Comparison of ENCODE assay signal across 16 cellular contexts in the genomic region with DNA sequence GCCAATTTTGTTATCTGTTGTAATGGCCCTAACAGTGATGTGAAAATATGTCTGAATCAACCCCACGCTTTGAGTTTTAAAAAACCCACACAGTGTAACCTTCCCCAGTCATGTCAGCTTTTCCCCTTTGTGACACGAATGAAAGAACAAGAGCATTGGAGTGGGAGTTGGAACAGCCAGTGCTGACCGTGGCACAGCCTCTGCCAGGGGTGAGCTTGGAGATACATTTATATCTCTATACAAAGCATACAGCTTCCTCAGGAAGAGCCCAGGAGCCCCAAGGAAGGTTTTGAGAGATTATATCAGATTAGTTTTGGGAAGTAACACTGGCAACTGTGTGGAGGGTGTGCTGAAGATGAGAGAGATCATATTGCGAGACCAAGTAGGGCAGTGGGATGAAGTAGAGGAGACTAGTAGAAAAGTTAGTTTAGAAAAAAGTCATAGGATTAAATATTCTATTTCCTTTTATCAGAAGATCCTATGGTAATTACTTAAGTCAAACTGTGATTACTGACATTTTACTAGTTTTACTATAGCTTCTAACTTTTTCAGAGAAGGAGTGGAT. TPM values are rescaled to one million over a fixed set of nuclear protein-coding genes. Genes with fewer than 3 reads are reported as not detected.
DNase-seq lines count a peak whose midpoint lies in the region; ATAC-seq and TF ChIP-seq lines count a peak whose summit lies in the region.
"Had no signal": no experiment of that assay in that cellular context is flagged by ENCODE, and none has a peak within 500 bp of the region (broad histone marks: within the 10 kb centered on the region; RNA-seq: fewer than 3 reads in every experiment).

No MANE protein-coding gene starts in this region.

- H3K9me3 Mint-ChIP-seq in activated CD4-positive, alpha-beta T cell treated with anti-CD3 and anti-CD28 coated beads for 36 hours (ENCODE audit: low read depth): peaks cover 6% of the 10 kb centered on the region
- H3K9me3 Mint-ChIP-seq in activated CD4-positive, alpha-beta T cell treated with anti-CD3 and anti-CD28 coated beads, Interleukin-2, amount 10 ng/mL, durations not matched to agents 7 days and 5 days: no peaks in the 10 kb centered on the region
- H3K9me3 Mint-ChIP-seq in activated T-helper 1 cell treated with anti-CD3 and anti-CD28 coated beads, Interleukin-12 subunit alpha, Interleukin-12 subunit beta, Interleukin-2, Interleukin-4 antibody, amounts not matched to agents 30 ng/mL and 10 ng/mL and 1 ng/mL, durations not matched to agents 14 hours and 24 hours and 36 hours: peaks cover 4% of the 10 kb centered on the region
- no peaks in the 10 kb centered on the region for H3K9me3 Mint-ChIP-seq in natural killer cell treated with Interleukin-12 subunit alpha and Interleukin-12 subunit beta and Interleukin-15 and Interleukin-18, amount 100 ng/mL, for 72 hours
- H3K9me3 Mint-ChIP-seq: GM23338 had no signal

- H3K36me3 ChIP-seq in HEK293 (ENCODE audit: control insufficient read depth in 2 of 2, insufficient read depth in 1 of 2, low read length in 2 of 2): no peaks in the 10 kb centered on the region
- H3K36me3 ChIP-seq: thoracic aorta had no signal

- no peak overlapping the region for H3K27ac ChIP-seq in HEK293 (ENCODE audit: extremely low read depth, low read depth, low read length)
- H3K27ac ChIP-seq: A549, KMS-11, thoracic aorta had no signal

- no peaks in the 10 kb centered on the region for H3K4me1 ChIP-seq in HEK293 (ENCODE audit: control insufficient read depth, insufficient read depth, low read length)

- peak; percentile 50 for ATAC-seq in activated CD4-positive, alpha-beta T cell treated with anti-CD3 and anti-CD28 coated beads for 36 hours
- ATAC-seq in sciatic nerve: peak; percentile 68
- ATAC-seq in natural killer cell treated with Interleukin-12 subunit alpha and Interleukin-12 subunit beta and Interleukin-15 and Interleukin-18, amount 100 ng/mL, for 72 hours: no peak
- ATAC-seq: A549, GM23338 had no signal

- intact Hi-C loops in activated CD4-positive, alpha-beta T cell treated with anti-CD3 and anti-CD28 coated beads for 36 hours (cut with DNase I, micrococcal nuclease): loop anchor here in 1 of 2 experiments (10.0 kb wide), 1 partner anchor 496 kb away; no protein-coding TSS in a partner anchor
- intact Hi-C loops in activated T-helper 1 cell treated with anti-CD3 and anti-CD28 coated beads, Interleukin-12 subunit alpha, Interleukin-12 subunit beta, Interleukin-2, Interleukin-4 antibody, amounts not matched to agents 30 ng/mL and 10 ng/mL and 1 ng/mL, durations not matched to agents 14 hours and 24 hours and 36 hours (cut with micrococcal nuclease): no loop called here
- intact Hi-C loops in sciatic nerve (cut with DNase I): no loop called here

- peak; percentile 52 for DNase-seq in activated CD4-positive, alpha-beta T cell treated with anti-CD3 and anti-CD28 coated beads for 36 hours
- DNase-seq in activated CD4-positive, alpha-beta T cell treated with anti-CD3 and anti-CD28 coated beads, Interleukin-2, amount 10 ng/mL, durations not matched to agents 7 days and 5 days: no peak
- no peak for DNase-seq in activated T-helper 1 cell treated with anti-CD3 and anti-CD28 coated beads, Interleukin-12 subunit alpha, Interleukin-12 subunit beta, Interleukin-2, Interleukin-4 antibody, amounts not matched to agents 30 ng/mL and 10 ng/mL and 1 ng/mL, durations not matched to agents 14 hours and 24 hours and 36 hours (ENCODE audit: low spot score)
- DNase-seq in sciatic nerve (ENCODE audit: low spot score) (no peak), foreskin melanocyte (no peak), anterior cingulate cortex (lab: John Stamatoyannopoulos, UW) (no peak)
- no peak for DNase-seq in natural killer cell treated with Interleukin-12 subunit alpha and Interleukin-12 subunit beta and Interleukin-15 and Interleukin-18, amount 100 ng/mL, for 72 hours (ENCODE audit: low spot score)
- DNase-seq: activated CD8-positive, alpha-beta memory T cell treated with anti-CD3 and anti-CD28 coated beads, Interleukin-2, amount 50 U/mL, for 48 hours; effector CD4-positive, alpha-beta T cell; NCI-H187; T-helper 9 cell had no signal

- CTCF ChIA-PET in activated CD4-positive, alpha-beta T cell treated with anti-CD3 and anti-CD28 coated beads for 36 hours (lab: Charles Lee): interaction anchor here (0.6 to 1.9 kb wide), 13 partner anchors 9 to 222 kb away, joined by 3 to 14 read pairs (median 4); no protein-coding TSS in a partner anchor
- CTCF ChIA-PET in activated CD4-positive, alpha-beta T cell treated with anti-CD3 and anti-CD28 coated beads, Interleukin-2, amount 10 ng/mL, durations not matched to agents 7 days and 5 days (lab: Charles Lee): interaction anchor here (0.8 to 2.2 kb wide), 12 partner anchors 8 to 303 kb away, joined by 3 to 9 read pairs (median 3); no protein-coding TSS in a partner anchor
- CTCF ChIA-PET in HEK293 (lab: Yijun Ruan, JAX): interaction anchor here (1.1 kb wide), 1 partner anchor 76 kb away, joined by 3 read pairs; no protein-coding TSS in a partner anchor

- no peak for TF ChIP-seq CTCF in HEK293 (tag by site-specific recombination; IDR thresholded peaks at IDR 0.05)

- POLR2A ChIA-PET in activated CD4-positive, alpha-beta T cell treated with anti-CD3 and anti-CD28 coated beads for 36 hours (lab: Charles Lee): interaction anchor here (0.6 to 2.3 kb wide), 8 partner anchors 15 to 1624 kb away, joined by 3 to 6 read pairs (median 4); no protein-coding TSS in a partner anchor
- POLR2A ChIA-PET in activated CD4-positive, alpha-beta T cell treated with anti-CD3 and anti-CD28 coated beads, Interleukin-2, amount 10 ng/mL, durations not matched to agents 7 days and 5 days (lab: Charles Lee): no interaction called here
- POLR2A ChIA-PET in HEK293 (lab: Yijun Ruan, JAX): interaction anchor here (1.1 kb wide), 1 partner anchor 223 kb away, joined by 3 read pairs; no protein-coding TSS in a partner anchor

- H3K36me3 Mint-ChIP-seq in activated CD4-positive, alpha-beta T cell treated with anti-CD3 and anti-CD28 coated beads for 36 hours (ENCODE audit: low read depth): peaks cover 45% of the 10 kb centered on the region
- peaks cover 29% of the 10 kb centered on the region for H3K36me3 Mint-ChIP-seq in activated CD4-positive, alpha-beta T cell treated with anti-CD3 and anti-CD28 coated beads, Interleukin-2, amount 10 ng/mL, durations not matched to agents 7 days and 5 days (ENCODE audit: low read depth)
- H3K36me3 Mint-ChIP-seq in activated T-helper 1 cell treated with anti-CD3 and anti-CD28 coated beads, Interleukin-12 subunit alpha, Interleukin-12 subunit beta, Interleukin-2, Interleukin-4 antibody, amounts not matched to agents 30 ng/mL and 10 ng/mL and 1 ng/mL, durations not matched to agents 14 hours and 24 hours and 36 hours (ENCODE audit: low read depth): peaks cover 42% of the 10 kb centered on the region
- no peaks in the 10 kb centered on the region for H3K36me3 Mint-ChIP-seq in natural killer cell treated with Interleukin-12 subunit alpha and Interleukin-12 subunit beta and Interleukin-15 and Interleukin-18, amount 100 ng/mL, for 72 hours

- H3K4me3 Mint-ChIP-seq in activated CD4-positive, alpha-beta T cell treated with anti-CD3 and anti-CD28 coated beads for 36 hours: peak overlapping the region; percentile 49
- H3K4me3 Mint-ChIP-seq in activated CD4-positive, alpha-beta T cell treated with anti-CD3 and anti-CD28 coated beads, Interleukin-2, amount 10 ng/mL, durations not matched to agents 7 days and 5 days: no peak overlapping the region
- peak overlapping the region; percentile 65 for H3K4me3 Mint-ChIP-seq in activated T-helper 1 cell treated with anti-CD3 and anti-CD28 coated beads, Interleukin-12 subunit alpha, Interleukin-12 subunit beta, Interleukin-2, Interleukin-4 antibody, amounts not matched to agents 30 ng/mL and 10 ng/mL and 1 ng/mL, durations not matched to agents 14 hours and 24 hours and 36 hours
- H3K4me3 Mint-ChIP-seq in natural killer cell treated with Interleukin-12 subunit alpha and Interleukin-12 subunit beta and Interleukin-15 and Interleukin-18, amount 100 ng/mL, for 72 hours: no peak overlapping the region
- H3K4me3 Mint-ChIP-seq: GM23338 had no signal

- no peak overlapping the region for H3K4me3 ChIP-seq in HEK293 (ENCODE audit: low read depth, low read length)
- H3K4me3 ChIP-seq: A549, GM23338, thoracic aorta had no signal

- no peaks in the 10 kb centered on the region for H3K9me3 ChIP-seq in HEK293 (ENCODE audit: control insufficient read depth, insufficient read depth, low read depth, low read length)
- H3K9me3 ChIP-seq: A549, thoracic aorta had no signal

- peak overlapping the region; percentile 92 for H3K27ac Mint-ChIP-seq in activated CD4-positive, alpha-beta T cell treated with anti-CD3 and anti-CD28 coated beads for 36 hours
- H3K27ac Mint-ChIP-seq in activated CD4-positive, alpha-beta T cell treated with anti-CD3 and anti-CD28 coated beads, Interleukin-2, amount 10 ng/mL, durations not matched to agents 7 days and 5 days: no peak overlapping the region
- H3K27ac Mint-ChIP-seq in activated T-helper 1 cell treated with anti-CD3 and anti-CD28 coated beads, Interleukin-12 subunit alpha, Interleukin-12 subunit beta, Interleukin-2, Interleukin-4 antibody, amounts not matched to agents 30 ng/mL and 10 ng/mL and 1 ng/mL, durations not matched to agents 14 hours and 24 hours and 36 hours: peak overlapping the region; percentile 81
- H3K27ac Mint-ChIP-seq in natural killer cell treated with Interleukin-12 subunit alpha and Interleukin-12 subunit beta and Interleukin-15 and Interleukin-18, amount 100 ng/mL, for 72 hours: peak overlapping the region in 1 of 2 donors; percentile 6
- H3K27ac Mint-ChIP-seq: GM23338 had no signal

- H3K4me1 Mint-ChIP-seq in activated CD4-positive, alpha-beta T cell treated with anti-CD3 and anti-CD28 coated beads for 36 hours: peaks cover 85% of the 10 kb centered on the region
- peaks cover 68% of the 10 kb centered on the region for H3K4me1 Mint-ChIP-seq in activated CD4-positive, alpha-beta T cell treated with anti-CD3 and anti-CD28 coated beads, Interleukin-2, amount 10 ng/mL, durations not matched to agents 7 days and 5 days
- peaks cover 72% of the 10 kb centered on the region for H3K4me1 Mint-ChIP-seq in activated T-helper 1 cell treated with anti-CD3 and anti-CD28 coated beads, Interleukin-12 subunit alpha, Interleukin-12 subunit beta, Interleukin-2, Interleukin-4 antibody, amounts not matched to agents 30 ng/mL and 10 ng/mL and 1 ng/mL, durations not matched to agents 14 hours and 24 hours and 36 hours (ENCODE audit: low read depth)
- peaks cover 14 to 24% of the 10 kb centered on the region in 2 donors for H3K4me1 Mint-ChIP-seq in natural killer cell treated with Interleukin-12 subunit alpha and Interleukin-12 subunit beta and Interleukin-15 and Interleukin-18, amount 100 ng/mL, for 72 hours (ENCODE audit: low read depth in 2 of 2)

- no peaks in the 10 kb centered on the region for H3K27me3 Mint-ChIP-seq in activated CD4-positive, alpha-beta T cell treated with anti-CD3 and anti-CD28 coated beads for 36 hours
- no peaks in the 10 kb centered on the region for H3K27me3 Mint-ChIP-seq in activated CD4-positive, alpha-beta T cell treated with anti-CD3 and anti-CD28 coated beads, Interleukin-2, amount 10 ng/mL, durations not matched to agents 7 days and 5 days
- H3K27me3 Mint-ChIP-seq in activated T-helper 1 cell treated with anti-CD3 and anti-CD28 coated beads, Interleukin-12 subunit alpha, Interleukin-12 subunit beta, Interleukin-2, Interleukin-4 antibody, amounts not matched to agents 30 ng/mL and 10 ng/mL and 1 ng/mL, durations not matched to agents 14 hours and 24 hours and 36 hours (ENCODE audit: insufficient read depth): no peaks in the 10 kb centered on the region
- H3K27me3 Mint-ChIP-seq in natural killer cell treated with Interleukin-12 subunit alpha and Interleukin-12 subunit beta and Interleukin-15 and Interleukin-18, amount 100 ng/mL, for 72 hours: no peaks in the 10 kb centered on the region

RNA-seq across cellular contexts. Expression of gene LRRC8B, which starts 15.9 kb away (rescaled TPM):
- total RNA-seq in activated CD4-positive, alpha-beta T cell treated with anti-CD3 and anti-CD28 coated beads for 36 hours: 10 to 100 TPM; 38.9 to 41.5 TPM
- 10 to 100 TPM; 21.2 to 22.1 TPM for total RNA-seq in activated CD4-positive, alpha-beta T cell treated with anti-CD3 and anti-CD28 coated beads, Interleukin-2, amount 10 ng/mL, durations not matched to agents 7 days and 5 days
- 62.3 and 69.9 TPM in 2 replicates for total RNA-seq in activated T-helper 1 cell treated with anti-CD3 and anti-CD28 coated beads, Interleukin-12 subunit alpha, Interleukin-12 subunit beta, Interleukin-2, Interleukin-4 antibody, amounts not matched to agents 30 ng/mL and 10 ng/mL and 1 ng/mL, durations not matched to agents 14 hours and 24 hours and 36 hours
- total RNA-seq in sciatic nerve: 21.9 TPM
- total RNA-seq in natural killer cell treated with Interleukin-12 subunit alpha and Interleukin-12 subunit beta and Interleukin-15 and Interleukin-18, amount 100 ng/mL, for 72 hours: 10 to 100 TPM; 11.1 to 15.3 TPM

Comparison
In these comparisons a context has a peak if more than half of its experiments do, and no peak if none do; other contexts are left out.
1. H3K4me3 Mint-ChIP-seq: peak in activated CD4-positive, alpha-beta T cell treated with anti-CD3 and anti-CD28 coated beads for 36 hours (single experiment) and activated T-helper 1 cell treated with anti-CD3 and anti-CD28 coated beads, Interleukin-12 subunit alpha, Interleukin-12 subunit beta, Interleukin-2, Interleukin-4 antibody, amounts not matched to agents 30 ng/mL and 10 ng/mL and 1 ng/mL, durations not matched to agents 14 hours and 24 hours and 36 hours (single experiment); none in activated CD4-positive, alpha-beta T cell treated with anti-CD3 and anti-CD28 coated beads, Interleukin-2, amount 10 ng/mL, durations not matched to agents 7 days and 5 days (single experiment) and natural killer cell treated with Interleukin-12 subunit alpha and Interleukin-12 subunit beta and Interleukin-15 and Interleukin-18, amount 100 ng/mL, for 72 hours (single experiment).
2. ATAC-seq: peak in activated CD4-positive, alpha-beta T cell treated with anti-CD3 and anti-CD28 coated beads for 36 hours (single experiment) and sciatic nerve (single experiment); none in natural killer cell treated with Interleukin-12 subunit alpha and Interleukin-12 subunit beta and Interleukin-15 and Interleukin-18, amount 100 ng/mL, for 72 hours (0 of 2).